Comparison of ENCODE assay signal across 11 cellular contexts in the genomic region with DNA sequence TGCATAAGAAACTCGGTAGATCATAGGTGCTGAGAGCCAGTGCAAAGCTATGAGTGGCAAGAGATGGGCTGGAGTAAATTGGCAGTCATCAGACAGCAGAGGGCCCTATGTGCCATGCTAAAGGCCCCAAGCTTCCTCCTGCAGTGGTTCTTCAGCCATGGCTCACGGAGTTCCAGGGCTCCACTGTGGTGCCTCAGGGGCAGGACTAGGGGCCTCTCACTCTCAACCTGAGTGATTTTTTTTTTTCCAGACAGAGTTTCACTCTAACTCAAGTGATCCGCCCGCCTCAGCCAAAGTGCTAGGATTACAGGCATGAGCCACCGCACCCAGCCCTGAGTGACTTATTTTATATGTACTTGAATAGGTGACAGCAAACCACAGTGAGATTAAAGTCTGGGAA. TPM values are rescaled to one million over a fixed set of nuclear protein-coding genes. Genes with fewer than 3 reads are reported as not detected.
DNase-seq lines count a peak whose midpoint lies in the region; ATAC-seq and TF ChIP-seq lines count a peak whose summit lies in the region.
"Had no signal": no experiment of that assay in that cellular context is flagged by ENCODE, and none has a peak within 500 bp of the region (broad histone marks: within the 10 kb centered on the region; RNA-seq: fewer than 3 reads in every experiment).

No MANE protein-coding gene starts in this region.

- TF ChIP-seq CTCF in GM12865 (IDR thresholded peaks at IDR 0.05; ENCODE audit: insufficient read depth, low read depth, low read length, missing control alignments) (no peak), Panc1 (IDR thresholded peaks at IDR 0.05) (no peak)

- no peak overlapping the region for H3K27ac Mint-ChIP-seq in activated T-cell treated with anti-CD3 and anti-CD28 coated beads, Interleukin-2, amount 50 U/mL, for 24 hours

- ATAC-seq in Panc1 = peak; percentile 64; the same call in 1 of the 2 replicates
- peak; percentile 47 for ATAC-seq in left cardiac atrium
- no peak for ATAC-seq in HG03139 (IDR thresholded peaks at IDR 0.05; ENCODE audit: unreplicated experiment)

- no peaks in the 10 kb centered on the region for H3K27me3 Mint-ChIP-seq in activated T-cell treated with anti-CD3 and anti-CD28 coated beads, Interleukin-2, amount 50 U/mL, for 24 hours

- no peaks in the 10 kb centered on the region for H3K4me1 ChIP-seq in Panc1 (ENCODE audit: control insufficient read depth, insufficient read depth, low read length)
- H3K4me1 ChIP-seq: transverse colon had no signal

- CTCF ChIA-PET in Panc1 (lab: Charles Lee) = interaction anchor here (0.6 to 1.6 kb wide), 4 partner anchors 168 to 621 kb away, joined by 3 to 11 read pairs (median 5); no protein-coding TSS in a partner anchor

- intact Hi-C loops in Panc1 (cut with micrococcal nuclease; ENCODE audit: unreplicated experiment) = loop anchor here (2.0 to 5.0 kb wide), 3 partner anchors 170 to 397 kb away; no protein-coding TSS in a partner anchor
- intact Hi-C loops in left cardiac atrium (cut with DNase I) = loop anchor here (1.0 to 10.0 kb wide), 4 partner anchors 247 to 617 kb away; no protein-coding TSS in a partner anchor

- no peak overlapping the region for H3K27ac ChIP-seq in Panc1 (ENCODE audit: low read length)
- H3K27ac ChIP-seq: transverse colon had no signal

- H3K9me3 Mint-ChIP-seq in activated T-cell treated with anti-CD3 and anti-CD28 coated beads, Interleukin-2, amount 50 U/mL, for 24 hours = no peaks in the 10 kb centered on the region

- H3K9me3 ChIP-seq in Panc1 (ENCODE audit: control insufficient read depth, insufficient read depth, low read depth, low read length) = no peaks in the 10 kb centered on the region
- H3K9me3 ChIP-seq: transverse colon had no signal

- H3K27me3 ChIP-seq in Panc1 (ENCODE audit: control insufficient read depth, insufficient read depth, low read length) = no peaks in the 10 kb centered on the region

- POLR2A ChIA-PET in Panc1 (lab: Charles Lee) = no interaction called here

- in situ Hi-C loops in Panc1 (cut with HindIII; ENCODE audit: low pct_unique_long_range_greater_than_20kb, low sequenced_read_pairs) = no loop called here

- no peak overlapping the region for H3K4me3 ChIP-seq in GM12865 (ENCODE audit: low read depth, low read length)
- H3K4me3 ChIP-seq in Panc1 (ENCODE audit: low read depth in 2 of 2, low read length in 2 of 2) = no peak overlapping the region
- H3K4me3 ChIP-seq: transverse colon had no signal

- no peaks in the 10 kb centered on the region for H3K36me3 Mint-ChIP-seq in activated T-cell treated with anti-CD3 and anti-CD28 coated beads, Interleukin-2, amount 50 U/mL, for 24 hours (ENCODE audit: low read depth)

- H3K36me3 ChIP-seq in Panc1 (ENCODE audit: control insufficient read depth, insufficient read depth, low read length) = no peaks in the 10 kb centered on the region
- H3K36me3 ChIP-seq: transverse colon had no signal

- DNase-seq in AML-193 (lab: John Stamatoyannopoulos, UW) (peak; percentile 3 to 7), GM12865 (ENCODE audit: low read depth) (peak; percentile 27), Panc1 (ENCODE audit: low read depth, low spot score) (no peak), left cardiac atrium (no peak), DMS79 (lab: John Stamatoyannopoulos, UW) (no peak)
- DNase-seq in activated T-cell treated with anti-CD3 and anti-CD28 coated beads, Interleukin-2, amount 50 U/mL, for 24 hours = no peak
- DNase-seq in activated CD8-positive, alpha-beta memory T cell treated with anti-CD3 and anti-CD28 coated beads, Interleukin-2, amount 50 U/mL, for 4 hours = no peak
- DNase-seq: left colon, transverse colon had no signal

- BruUV-seq in Panc1 (replicated peaks; lab: Mats Ljungman, UMichigan) = no TSS peak

- H3K4me3 Mint-ChIP-seq in activated T-cell treated with anti-CD3 and anti-CD28 coated beads, Interleukin-2, amount 50 U/mL, for 24 hours = no peak overlapping the region

- H3K4me1 Mint-ChIP-seq in activated T-cell treated with anti-CD3 and anti-CD28 coated beads, Interleukin-2, amount 50 U/mL, for 24 hours (ENCODE audit: low read depth) = no peaks in the 10 kb centered on the region

RNA-seq across cellular contexts. Expression of gene GJA8, which starts 10.4 kb away (rescaled TPM):
- total RNA-seq in Panc1 (2021; ENCODE audit: unreplicated experiment) = not detected
- not detected for polyA plus RNA-seq in Panc1 (2012; ENCODE audit: insufficient read length)
- not detected for total RNA-seq in left cardiac atrium
- total RNA-seq: cerebellum, left colon, transverse colon had no signal

RNA-seq across cellular contexts. Expression of gene GPR89B, which starts 36.0 kb away (rescaled TPM):
- total RNA-seq in Panc1 (2021; ENCODE audit: unreplicated experiment) (12.0 TPM), left cardiac atrium (1 to 10 TPM; 6.9 to 8.7 TPM)
- 5.2 TPM for polyA plus RNA-seq in Panc1 (2012; ENCODE audit: insufficient read length)

Comparison
In these comparisons a context has a peak if more than half of its experiments do, and no peak if none do; other contexts are left out.
1. DNase-seq: peak in AML-193 (2 of 2) and GM12865 (single experiment); none in Panc1 (single experiment), left cardiac atrium (single experiment), activated T-cell treated with anti-CD3 and anti-CD28 coated beads, Interleukin-2, amount 50 U/mL, for 24 hours (single experiment), activated CD8-positive, alpha-beta memory T cell treated with anti-CD3 and anti-CD28 coated beads, Interleukin-2, amount 50 U/mL, for 4 hours (single experiment) and DMS79 (single experiment).